ENCODE assay signal across 9 cellular contexts in the genomic region with DNA sequence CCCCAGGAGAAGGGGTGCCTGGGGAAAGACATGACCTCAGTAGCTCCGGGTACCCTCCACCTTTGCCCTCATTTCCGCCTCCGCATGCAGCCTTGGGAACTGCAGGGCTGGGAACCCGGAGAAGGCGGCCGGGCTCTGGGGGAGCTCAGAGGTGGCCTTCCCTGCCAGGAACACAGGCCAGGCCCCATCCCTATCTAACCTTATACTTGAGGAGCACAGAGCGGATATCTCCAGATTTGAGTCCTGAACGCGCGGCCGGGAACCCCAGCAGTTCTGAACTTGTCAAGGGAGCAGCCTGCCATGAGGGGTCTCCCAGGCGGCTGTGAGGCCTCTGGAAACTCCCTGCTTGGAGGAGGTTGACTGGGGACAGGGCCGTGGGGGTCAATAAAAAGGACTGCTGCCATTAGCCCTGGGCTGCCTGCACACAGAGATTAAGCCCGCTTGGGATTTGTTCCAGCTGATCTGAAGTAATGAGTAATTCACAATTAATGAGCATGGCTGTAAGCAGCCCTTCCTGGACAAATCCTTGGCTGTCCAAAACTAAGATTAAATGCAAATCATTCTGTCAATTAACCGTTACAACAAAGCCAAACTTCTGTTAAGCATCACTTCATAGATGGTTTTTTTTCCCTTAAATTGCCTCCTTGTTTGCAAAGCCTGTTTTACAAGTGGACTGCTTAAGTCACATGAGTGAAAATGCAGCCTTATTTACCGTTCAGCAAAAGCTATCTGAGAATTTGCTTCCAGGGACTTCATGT. TPM values are rescaled to one million over a fixed set of nuclear protein-coding genes. Genes with fewer than 3 reads are reported as not detected.
A peak's percentile ranks its signal among the peaks of the same experiment; 100 is the strongest.
DNase-seq lines count a peak whose midpoint lies in the region; ATAC-seq and TF ChIP-seq lines count a peak whose summit lies in the region.
"Had no signal": no experiment of that assay in that cellular context is flagged by ENCODE, and none has a peak within 500 bp of the region (broad histone marks: within the 10 kb centered on the region; RNA-seq: fewer than 3 reads in every experiment).

No MANE protein-coding gene starts in this region.

- H3K27me3 Mint-ChIP-seq in activated naive CD4-positive, alpha-beta T cell treated with anti-CD3 and anti-CD28 coated beads for 36 hours (ENCODE audit: low read depth): no peaks in the 10 kb centered on the region
- H3K27me3 Mint-ChIP-seq in natural killer cell (ENCODE audit: low read depth in 2 of 2): peaks cover 0 to 3% of the 10 kb centered on the region in 2 donors

- H3K4me1 ChIP-seq in uterus: peaks cover 4 to 9% of the 10 kb centered on the region in 2 donors

- TF ChIP-seq POLR2A in uterus (IDR thresholded peaks at IDR 0.05): no peak

- TF ChIP-seq CTCF in natural killer cell (IDR thresholded peaks at IDR 0.05): no peak
- no peak for TF ChIP-seq CTCF in uterus (IDR thresholded peaks at IDR 0.05)
- TF ChIP-seq CTCF in GM13977 (IDR thresholded peaks at IDR 0.05; ENCODE audit: extremely low read depth, insufficient read depth, missing control alignments): no peak

- no peak overlapping the region for H3K27ac Mint-ChIP-seq in activated naive CD4-positive, alpha-beta T cell treated with anti-CD3 and anti-CD28 coated beads for 36 hours
- H3K27ac Mint-ChIP-seq in natural killer cell: peak overlapping the region; percentile 90 to 94

- peak overlapping the region; percentile 12 for H3K4me3 Mint-ChIP-seq in activated naive CD4-positive, alpha-beta T cell treated with anti-CD3 and anti-CD28 coated beads for 36 hours
- peak overlapping the region; percentile 74 for H3K4me3 Mint-ChIP-seq in natural killer cell
- H3K4me3 Mint-ChIP-seq: nephron progenitor cell had no signal

- H3K9me3 Mint-ChIP-seq in activated naive CD4-positive, alpha-beta T cell treated with anti-CD3 and anti-CD28 coated beads for 36 hours: no peaks in the 10 kb centered on the region
- no peaks in the 10 kb centered on the region for H3K9me3 Mint-ChIP-seq in natural killer cell

- H3K27me3 ChIP-seq in uterus: no peaks in the 10 kb centered on the region

- CTCF ChIA-PET in activated naive CD4-positive, alpha-beta T cell treated with anti-CD3 and anti-CD28 coated beads for 36 hours (lab: Charles Lee): interaction anchor here (0.6 kb wide), 1 partner anchor 443 kb away, joined by 3 read pairs; no protein-coding TSS in a partner anchor

- no peak for DNase-seq in activated naive CD4-positive, alpha-beta T cell treated with anti-CD3 and anti-CD28 coated beads for 36 hours
- no peak for DNase-seq in activated naive CD4-positive, alpha-beta T cell treated with Interleukin-2 at 50 U/mL for 16 hours
- DNase-seq in dermis blood vessel endothelial cell (peak; percentile 35), natural killer cell (peak; percentile 16), uterus (peak; percentile 39 to 46), GM13977 (ENCODE audit: low spot score) (no peak)
- DNase-seq: nephron progenitor cell had no signal

- in situ Hi-C loops in GM13977 (cut with MboI; ENCODE audit: low pct_unique_long_range_greater_than_20kb, low sequenced_read_pairs, unreplicated experiment): no loop called here

- H3K36me3 ChIP-seq in uterus: no peaks in the 10 kb centered on the region

- intact Hi-C loops in activated naive CD4-positive, alpha-beta T cell treated with anti-CD3 and anti-CD28 coated beads for 36 hours (cut with micrococcal nuclease): loop anchor here (5.0 to 10.0 kb wide), 3 partner anchors 171 to 738 kb away; partner anchors contain the start of genes CD7 and FN3KRP
- intact Hi-C loops in natural killer cell (cut with micrococcal nuclease) (loop anchor here (10.0 kb wide), 1 partner anchor 188 kb away; no protein-coding TSS in a partner anchor), uterus (cut with DNase I; ENCODE audit: low total_unique reads) (no loop called here)

- peaks cover 28% of the 10 kb centered on the region for H3K4me1 Mint-ChIP-seq in activated naive CD4-positive, alpha-beta T cell treated with anti-CD3 and anti-CD28 coated beads for 36 hours (ENCODE audit: low read depth)
- H3K4me1 Mint-ChIP-seq in natural killer cell: peaks cover 23 to 42% of the 10 kb centered on the region in 2 donors

- H3K27ac ChIP-seq in uterus: peak overlapping the region; percentile 59 to 81

- peaks cover 2% of the 10 kb centered on the region for H3K36me3 Mint-ChIP-seq in activated naive CD4-positive, alpha-beta T cell treated with anti-CD3 and anti-CD28 coated beads for 36 hours (ENCODE audit: low read depth)
- H3K36me3 Mint-ChIP-seq in natural killer cell: no peaks in the 10 kb centered on the region

- no peak for ATAC-seq in natural killer cell
- ATAC-seq in GM21367 (IDR thresholded peaks at IDR 0.05; ENCODE audit: unreplicated experiment): no peak
- no peak for ATAC-seq in HG02571 (IDR thresholded peaks at IDR 0.05; ENCODE audit: unreplicated experiment)

- no peak overlapping the region for H3K4me3 ChIP-seq in uterus

- no peaks in the 10 kb centered on the region for H3K9me3 ChIP-seq in uterus

RNA-seq across cellular contexts. Expression of gene METRNL, which starts 26.2 kb away (rescaled TPM):
- total RNA-seq in activated naive CD4-positive, alpha-beta T cell treated with anti-CD3 and anti-CD28 coated beads for 36 hours: 10 to 100 TPM; 14.4 to 15.2 TPM
- total RNA-seq in dermis blood vessel endothelial cell (80.6 and 85.3 TPM in 2 replicates), natural killer cell (100 to 1,000 TPM; 227 to 390 (median 325) TPM), uterus (10 to 100 TPM; 25.0 to 44.4 (median 35.8) TPM)

Comparison
In these comparisons a context has a peak if more than half of its experiments do, and no peak if none do; other contexts are left out.
1. DNase-seq: peak in dermis blood vessel endothelial cell (single experiment), natural killer cell (single experiment) and uterus (2 of 2); none in activated naive CD4-positive, alpha-beta T cell treated with anti-CD3 and anti-CD28 coated beads for 36 hours (single experiment), activated naive CD4-positive, alpha-beta T cell treated with Interleukin-2 at 50 U/mL for 16 hours (single experiment) and GM13977 (single experiment).